ENCODE assay signal across 8 cellular contexts in the genomic region with DNA sequence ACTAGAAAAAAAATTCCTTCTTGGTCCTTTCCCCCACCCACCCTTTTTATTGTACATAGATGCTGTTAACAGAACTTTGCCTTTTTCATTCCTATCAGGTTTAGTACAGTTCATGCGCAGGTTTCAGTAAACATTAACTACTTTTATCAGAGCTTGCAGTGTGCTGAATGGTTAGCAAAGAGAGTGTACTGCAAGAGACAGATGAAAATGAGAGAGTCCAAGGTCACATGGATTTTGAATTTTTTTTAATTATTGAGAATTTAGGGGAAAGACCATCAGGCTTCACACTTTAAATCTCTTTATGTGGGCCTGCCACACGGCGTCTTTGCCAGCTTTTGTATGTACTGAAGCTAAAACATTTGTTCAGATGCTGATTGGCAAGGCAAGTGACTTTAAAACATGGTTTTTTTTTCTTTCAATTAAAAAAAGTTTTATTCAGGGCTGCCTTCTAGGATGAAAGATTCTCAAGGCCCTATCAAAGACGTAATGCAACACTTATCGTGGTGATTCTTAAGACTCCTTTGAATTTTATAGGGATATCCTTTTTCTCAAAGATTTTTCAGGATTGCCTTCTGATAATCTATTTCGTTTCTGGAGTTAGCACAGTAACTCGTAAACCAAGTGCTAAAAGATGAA. TPM values are rescaled to one million over a fixed set of nuclear protein-coding genes. Genes with fewer than 3 reads are reported as not detected.
DNase-seq lines count a peak whose midpoint lies in the region; ATAC-seq, FAIRE-seq and TF ChIP-seq lines count a peak whose summit lies in the region.

No MANE protein-coding gene starts in this region.

- H2AFZ ChIP-seq in HepG2 (ENCODE audit: low read length): no peak overlapping the region

- in situ Hi-C loops in HepG2 (cut with HindIII; ENCODE audit: extremely low pct_ligation_motif_present, low pct_unique_long_range_greater_than_20kb) (no loop called here), transverse colon (cut with MboI; ENCODE audit: low pct_ligation_motif_present in 1 of 4, low pct_unique_long_range_greater_than_20kb in 1 of 4, low sequenced_read_pairs in 3 of 4) (no loop called here)

- WGBS in HepG2 (ENCODE audit: low lambda C conversion rate): 10% methylated on average over 7 of the region's 7 CpGs
- WGBS in transverse colon (ENCODE audit: low coverage in 1 of 2), 2 donors: 53 to 54% methylated on average over 7 of the region's 7 CpGs

- H3K36me3 ChIP-seq in HepG2 (replicated peaks in 1 of 2; ENCODE audit: control insufficient read depth in 1 of 2, insufficient read depth in 2 of 2, low read length in 2 of 2) (no peaks in the 10 kb centered on the region; a peak in 1 of 5 replicates), transverse colon (no peaks in the 10 kb centered on the region)

- TF ChIP-seq CTCF in HepG2 (CRISPR knock-in tag; IDR thresholded peaks at IDR 0.05) (no peak), transverse colon (IDR thresholded peaks at IDR 0.05) (no peak)

- no peak for TF ChIP-seq RAD21 in HepG2 (CRISPR knock-in tag; IDR thresholded peaks at IDR 0.05)

- peaks cover 80% of the 10 kb centered on the region for H3K4me1 Mint-ChIP-seq in activated naive CD4-positive, alpha-beta T cell treated with anti-CD3 and anti-CD28 coated beads for 36 hours (ENCODE audit: low read depth)
- H3K4me1 Mint-ChIP-seq in activated T-helper 1 cell treated with anti-CD3 and anti-CD28 coated beads, Interleukin-12 subunit alpha, Interleukin-12 subunit beta, Interleukin-2, Interleukin-4 antibody, amounts not matched to agents 30 ng/mL and 10 ng/mL and 1 ng/mL, durations not matched to agents 14 hours and 24 hours and 36 hours (ENCODE audit: low read depth): peaks cover 68% of the 10 kb centered on the region

- CTCF ChIA-PET in activated naive CD4-positive, alpha-beta T cell treated with anti-CD3 and anti-CD28 coated beads for 36 hours (lab: Charles Lee): interaction anchor here (0.8 kb wide), 1 partner anchor 79 kb away, joined by 3 read pairs; no protein-coding TSS in a partner anchor
- CTCF ChIA-PET in HepG2 (lab: Yijun Ruan, JAX; ENCODE audit: low intra/inter-chr PET ratio, low total read pairs): no interaction called here

- peak; percentile 47 for FAIRE-seq in HepG2 (lab: Jason Lieb, UNC)

- ATAC-seq in HepG2 (peak; percentile 59), GM21515 (IDR thresholded peaks at IDR 0.05; ENCODE audit: unreplicated experiment) (no peak)

- peak overlapping the region; percentile 86 for H3K4me2 ChIP-seq in HepG2 (ENCODE audit: low read depth, low read length)

- peaks cover 93% of the 10 kb centered on the region for H3K79me2 ChIP-seq in HepG2 (ENCODE audit: insufficient read depth, low read length)

- TF ChIP-seq EP300 in HepG2 (IDR thresholded peaks at IDR 0.05; ENCODE audit: low read depth in 2 of 2, low read length in 2 of 2) (peak in 1 of 2 experiments; percentile 92; a peak in 2 of 4 replicates), HepG2 (CRISPR knock-in tag; IDR thresholded peaks at IDR 0.05; ENCODE audit: borderline replicate concordance) (peak; percentile 56; the same call in 1 of the 2 replicates), transverse colon (IDR thresholded peaks at IDR 0.05; ENCODE audit: low read depth) (no peak)

- H3K4me3 Mint-ChIP-seq in activated naive CD4-positive, alpha-beta T cell treated with anti-CD3 and anti-CD28 coated beads for 36 hours: peak overlapping the region; percentile 73
- peak overlapping the region; percentile 84 for H3K4me3 Mint-ChIP-seq in activated T-helper 1 cell treated with anti-CD3 and anti-CD28 coated beads, Interleukin-12 subunit alpha, Interleukin-12 subunit beta, Interleukin-2, Interleukin-4 antibody, amounts not matched to agents 30 ng/mL and 10 ng/mL and 1 ng/mL, durations not matched to agents 14 hours and 24 hours and 36 hours

- H3K9ac ChIP-seq in HepG2 (ENCODE audit: insufficient read depth, low read depth, low read length): peak overlapping the region; percentile 88

- H3K9me3 Mint-ChIP-seq in activated naive CD4-positive, alpha-beta T cell treated with anti-CD3 and anti-CD28 coated beads for 36 hours: no peaks in the 10 kb centered on the region
- H3K9me3 Mint-ChIP-seq in activated T-helper 1 cell treated with anti-CD3 and anti-CD28 coated beads, Interleukin-12 subunit alpha, Interleukin-12 subunit beta, Interleukin-2, Interleukin-4 antibody, amounts not matched to agents 30 ng/mL and 10 ng/mL and 1 ng/mL, durations not matched to agents 14 hours and 24 hours and 36 hours: no peaks in the 10 kb centered on the region

- peaks cover 13% of the 10 kb centered on the region for H4K20me1 ChIP-seq in HepG2 (ENCODE audit: insufficient read depth, low read length)

- H3K27ac Mint-ChIP-seq in activated naive CD4-positive, alpha-beta T cell treated with anti-CD3 and anti-CD28 coated beads for 36 hours: peak overlapping the region; percentile 81
- H3K27ac Mint-ChIP-seq in activated T-helper 1 cell treated with anti-CD3 and anti-CD28 coated beads, Interleukin-12 subunit alpha, Interleukin-12 subunit beta, Interleukin-2, Interleukin-4 antibody, amounts not matched to agents 30 ng/mL and 10 ng/mL and 1 ng/mL, durations not matched to agents 14 hours and 24 hours and 36 hours: peak overlapping the region; percentile 84

- H3K27me3 Mint-ChIP-seq in activated naive CD4-positive, alpha-beta T cell treated with anti-CD3 and anti-CD28 coated beads for 36 hours (ENCODE audit: low read depth): no peaks in the 10 kb centered on the region
- no peaks in the 10 kb centered on the region for H3K27me3 Mint-ChIP-seq in activated T-helper 1 cell treated with anti-CD3 and anti-CD28 coated beads, Interleukin-12 subunit alpha, Interleukin-12 subunit beta, Interleukin-2, Interleukin-4 antibody, amounts not matched to agents 30 ng/mL and 10 ng/mL and 1 ng/mL, durations not matched to agents 14 hours and 24 hours and 36 hours (ENCODE audit: insufficient read depth)

- TF ChIP-seq POLR2A in HepG2 (IDR thresholded peaks at IDR 0.05; ENCODE audit: insufficient read depth in 1 of 2, low read depth in 2 of 2, low read length in 2 of 2) (peak; percentile 33 to 64; a peak in 3 of 4 replicates), transverse colon (IDR thresholded peaks at IDR 0.05) (no peak)

- DNase-seq in activated naive CD4-positive, alpha-beta T cell treated with anti-CD3 and anti-CD28 coated beads for 36 hours: no peak
- DNase-seq in activated naive CD4-positive, alpha-beta T cell treated with Interleukin-2 at 50 U/mL for 16 hours: no peak
- no peak for DNase-seq in activated T-helper 1 cell treated with anti-CD3 and anti-CD28 coated beads, Interleukin-12 subunit alpha, Interleukin-12 subunit beta, Interleukin-2, Interleukin-4 antibody, amounts not matched to agents 30 ng/mL and 10 ng/mL and 1 ng/mL, durations not matched to agents 14 hours and 24 hours and 36 hours (ENCODE audit: low spot score)
- DNase-seq in HepG2 (ENCODE audit: low spot score) (peak; percentile 97), transverse colon (no peak), NCI-H748 treated with DMSO at 0.1 percent for 48 hours (lab: John Stamatoyannopoulos, UW) (no peak), MV-4-11 (lab: John Stamatoyannopoulos, UW) (no peak)

- intact Hi-C loops in activated naive CD4-positive, alpha-beta T cell treated with anti-CD3 and anti-CD28 coated beads for 36 hours (cut with micrococcal nuclease): loop anchor here (2.0 to 10.0 kb wide), 5 partner anchors 68 to 555 kb away; a partner anchor contains a TSS
- intact Hi-C loops in activated T-helper 1 cell treated with anti-CD3 and anti-CD28 coated beads, Interleukin-12 subunit alpha, Interleukin-12 subunit beta, Interleukin-2, Interleukin-4 antibody, amounts not matched to agents 30 ng/mL and 10 ng/mL and 1 ng/mL, durations not matched to agents 14 hours and 24 hours and 36 hours (cut with micrococcal nuclease): loop anchor here (1.0 to 10.0 kb wide), 5 partner anchors 8 to 1295 kb away; a partner anchor contains a TSS
- intact Hi-C loops in HepG2 (cut with micrococcal nuclease; ENCODE audit: unreplicated experiment): loop anchor here (1.0 kb wide), 1 partner anchor 31 kb away; no protein-coding TSS in a partner anchor
- intact Hi-C loops in transverse colon (cut with DNase I; ENCODE audit: low total_unique reads): no loop called here

- H3K27me3 ChIP-seq in HepG2 (ENCODE audit: control insufficient read depth in 1 of 2, insufficient read depth in 2 of 2, low read length in 2 of 2): no peaks in the 10 kb centered on the region
- no peaks in the 10 kb centered on the region for H3K27me3 ChIP-seq in transverse colon

- BruUV-seq in HepG2 (replicated peaks; lab: Mats Ljungman, UMichigan): no TSS peak

- POLR2A ChIA-PET in HepG2 (lab: Yijun Ruan, JAX): interaction anchor here (0.5 to 2.6 kb wide), 8 partner anchors 12 to 114 kb away, joined by 3 to 18 read pairs (median 4); a partner anchor contains a TSS

- H3K27ac ChIP-seq in HepG2 (ENCODE audit: extremely low read length, insufficient read depth, low read length): peak overlapping the region; percentile 97
- H3K27ac ChIP-seq in transverse colon: peak overlapping the region; percentile 93 to 98 (median 96)

- H3K4me3 ChIP-seq in HepG2 (replicated peaks in 1 of 3; ENCODE audit: insufficient read depth in 1 of 3, low read depth in 2 of 3, low read length in 3 of 3) (peak overlapping the region in 2 of 3 experiments; percentile 37 to 70; a peak in 2 of 6 replicates), transverse colon (peak overlapping the region in 1 of 4 donors; percentile 58)

- no peaks in the 10 kb centered on the region for H3K36me3 Mint-ChIP-seq in activated naive CD4-positive, alpha-beta T cell treated with anti-CD3 and anti-CD28 coated beads for 36 hours (ENCODE audit: low read depth)
- H3K36me3 Mint-ChIP-seq in activated T-helper 1 cell treated with anti-CD3 and anti-CD28 coated beads, Interleukin-12 subunit alpha, Interleukin-12 subunit beta, Interleukin-2, Interleukin-4 antibody, amounts not matched to agents 30 ng/mL and 10 ng/mL and 1 ng/mL, durations not matched to agents 14 hours and 24 hours and 36 hours (ENCODE audit: low read depth): peaks cover 1% of the 10 kb centered on the region

- H3K4me1 ChIP-seq in HepG2 (ENCODE audit: insufficient read depth, low read length) (peaks cover 98% of the 10 kb centered on the region), transverse colon (peaks cover 46 to 94% (median 82%) of the 10 kb centered on the region in 4 donors)

- H3K9me3 ChIP-seq in HepG2 (ENCODE audit: low read length): no peaks in the 10 kb centered on the region
- no peaks in the 10 kb centered on the region for H3K9me3 ChIP-seq in transverse colon

RNA-seq across cellular contexts. Expression of a gene that starts 32.2 kb away (rescaled TPM):
- 10 to 100 TPM; 10.8 to 12.2 TPM for total RNA-seq in activated naive CD4-positive, alpha-beta T cell treated with anti-CD3 and anti-CD28 coated beads for 36 hours
- total RNA-seq in activated T-helper 1 cell treated with anti-CD3 and anti-CD28 coated beads, Interleukin-12 subunit alpha, Interleukin-12 subunit beta, Interleukin-2, Interleukin-4 antibody, amounts not matched to agents 30 ng/mL and 10 ng/mL and 1 ng/mL, durations not matched to agents 14 hours and 24 hours and 36 hours: 12.3 and 12.7 TPM in 2 replicates
- total RNA-seq in HepG2 (2016; rRNA removed; fragmentation: Illumina TruSeq; extraction: Trizol) (23.2 and 23.4 TPM in 2 replicates), transverse colon (100 to 1,000 TPM in 2 of 4 donors, 10 to 100 TPM in 2; 73.9 to 214 (median 107) TPM)
- 62.4 and 75.9 TPM in 2 replicates for total RNA-seq in HepG2 (2016; cell fraction: cytosol; rRNA removed; fragmentation: Illumina TruSeq; extraction: Trizol; ENCODE audit: low read depth)
- 21.2 and 23.3 TPM in 2 replicates for total RNA-seq in HepG2 (2016; cell fraction: insoluble cytoplasmic fraction; rRNA removed; fragmentation: Illumina TruSeq; extraction: Trizol)
- 33.9 and 40.6 TPM in 2 replicates for total RNA-seq in HepG2 (2016; cell fraction: membrane; rRNA removed; fragmentation: Illumina TruSeq; extraction: Trizol)
- 50.2 and 60.1 TPM in 2 replicates for total RNA-seq in HepG2 (2016; cell fraction: nucleus; rRNA removed; fragmentation: Illumina TruSeq; extraction: Trizol)
- polyA plus RNA-seq in HepG2 (2011; rRNA removed): 6.1 and 6.2 TPM in 2 replicates
- 3.7 and 4.4 TPM in 2 replicates for polyA plus RNA-seq in HepG2 (2011; cell fraction: cytosol; rRNA removed)
- polyA plus RNA-seq in HepG2 (2011; cell fraction: nucleus; rRNA removed): 24.2 and 27.1 TPM in 2 replicates
- polyA plus RNA-seq in HepG2 (2012): 19.5 and 19.9 TPM in 2 replicates
- polyA plus RNA-seq in HepG2 (2016; cell fraction: cytosol; fragmentation: Illumina TruSeq; extraction: Trizol; ENCODE audit: low read depth): 0.71 and 1.1 TPM in 2 replicates
- 12.3 and 15.5 TPM in 2 replicates for polyA plus RNA-seq in HepG2 (2016; cell fraction: insoluble cytoplasmic fraction; fragmentation: Illumina TruSeq; extraction: Trizol; ENCODE audit: low read depth)
- polyA plus RNA-seq in HepG2 (2016; cell fraction: membrane; fragmentation: Illumina TruSeq; extraction: Trizol; ENCODE audit: low read depth): 1.6 and 2.2 TPM in 2 replicates
- 45.7 and 47.4 TPM in 2 replicates for polyA plus RNA-seq in HepG2 (2016; cell fraction: nucleus; fragmentation: Illumina TruSeq; extraction: Trizol; ENCODE audit: insufficient read depth, low read depth)
- polyA minus RNA-seq in HepG2 (2011; rRNA and poly(A)+ RNA removed; ENCODE audit: low replicate concordance): 33.6 and 65.0 TPM in 2 replicates
- 27.1 and 37.4 TPM in 2 replicates for polyA minus RNA-seq in HepG2 (2011; cell fraction: cytosol; rRNA and poly(A)+ RNA removed)
- polyA minus RNA-seq in HepG2 (2011; cell fraction: nucleus; rRNA and poly(A)+ RNA removed): 65.6 and 67.6 TPM in 2 replicates
